ENCODE assay signal across 23 cellular contexts in genomic region chr5:60387041-60387440, GRCh38.
A peak's percentile ranks its signal among the peaks of the same experiment; 100 is the strongest.
DNase-seq lines count a peak whose midpoint lies in the region; TF ChIP-seq lines count a peak whose summit lies in the region.
"Had no signal": no experiment of that assay in that cellular context is flagged by ENCODE, and none has a peak within 500 bp of the region (broad histone marks: within the 10 kb centered on the region; RNA-seq: fewer than 3 reads in every experiment).

No MANE protein-coding gene starts in this region.

- H3K4me1 Mint-ChIP-seq in brain: peaks cover 25% of the 10 kb centered on the region

- no peaks in the 10 kb centered on the region for H3K36me3 Mint-ChIP-seq in brain
- H3K36me3 Mint-ChIP-seq: CD14-positive monocyte had no signal

- H3K4me3 Mint-ChIP-seq in brain: no peak overlapping the region
- H3K4me3 Mint-ChIP-seq: CD14-positive monocyte had no signal

- H3K4me3 ChIP-seq in muscle layer of duodenum (ENCODE audit: low read depth in 1 of 2, low read length in 2 of 2): no peak overlapping the region
- H3K4me3 ChIP-seq in transverse colon: no peak overlapping the region
- H3K4me3 ChIP-seq in dorsolateral prefrontal cortex: no peak overlapping the region
- H3K4me3 ChIP-seq: GM12878, K562, MG63, PC-9 had no signal

- peaks cover 6% of the 10 kb centered on the region for H3K27me3 Mint-ChIP-seq in brain

- H3K36me3 ChIP-seq in muscle layer of duodenum (ENCODE audit: control insufficient read depth in 1 of 2, insufficient read depth in 2 of 2, low read length in 2 of 2): no peaks in the 10 kb centered on the region
- no peaks in the 10 kb centered on the region for H3K36me3 ChIP-seq in transverse colon
- H3K36me3 ChIP-seq: MG63 had no signal

- TF ChIP-seq POLR2A in transverse colon (IDR thresholded peaks at IDR 0.05): no peak

- no peaks in the 10 kb centered on the region for H3K9me3 Mint-ChIP-seq in brain
- H3K9me3 Mint-ChIP-seq: CD14-positive monocyte had no signal

- WGBS in transverse colon (ENCODE audit: low coverage in 1 of 2), 2 donors: 20 to 50% methylated on average over 1 to 2 of the region's 2 CpGs

- peak; percentile 92 for TF ChIP-seq EP300 in transverse colon (IDR thresholded peaks at IDR 0.05; ENCODE audit: low read depth)

- no peak for TF ChIP-seq CTCF in brain (conservative IDR thresholded peaks at IDR 0.05)
- TF ChIP-seq CTCF in transverse colon (IDR thresholded peaks at IDR 0.05): no peak
- TF ChIP-seq CTCF in dorsolateral prefrontal cortex (IDR thresholded peaks at IDR 0.05 in 54 of 56, conservative IDR thresholded peaks at IDR 0.05 in 2 of 56; ENCODE audit: low read depth in 1 of 56, partially characterized antibody in 56 of 56): no peak

- H3K4me1 ChIP-seq in muscle layer of duodenum (ENCODE audit: control insufficient read depth in 1 of 2, insufficient read depth in 2 of 2, low read length in 2 of 2) (peaks cover 0 to 10% of the 10 kb centered on the region in 2 donors), transverse colon (no peaks in the 10 kb centered on the region)

- intact Hi-C loops in transverse colon (cut with DNase I; ENCODE audit: low total_unique reads) (loop anchor here (10.0 kb wide), 1 partner anchor 572 kb away; no protein-coding TSS in a partner anchor), dorsolateral prefrontal cortex (cut with DNase I) (loop anchor here (5.0 to 10.0 kb wide), 2 partner anchors 572 to 575 kb away; no protein-coding TSS in a partner anchor)

- DNase-seq in DMS 273 (lab: John Stamatoyannopoulos, UW; ENCODE audit: unreplicated experiment) (peak; percentile 44), DMS 273 treated with DMSO at 0.1 percent for 48 hours (lab: John Stamatoyannopoulos, UW) (no peak), transverse colon (no peak), GF-D8 (lab: John Stamatoyannopoulos, UW) (no peak), islet precursor cell (no peak), dorsolateral prefrontal cortex (no peak)
- DNase-seq: 8988T, DMS79 treated with DMSO at 0.1 percent for 48 hours, MG63, NCI-H1048, NCI-H1417 treated with DMSO at 0.1 percent for 48 hours, NCI-H187, NCI-H510A treated with DMSO at 0.1 percent for 48 hours, NCI-H748 treated with DMSO at 0.1 percent for 48 hours, PC-9, SIG-M5 had no signal

- peak overlapping the region; percentile 48 for H3K27ac ChIP-seq in muscle layer of duodenum (ENCODE audit: low read length)
- H3K27ac ChIP-seq in transverse colon: peak overlapping the region in 3 of 4 donors; percentile 46 to 71 (median 62)
- H3K27ac ChIP-seq in dorsolateral prefrontal cortex: no peak overlapping the region
- H3K27ac ChIP-seq: PC-9, RWPE1 had no signal

- H3K9me3 ChIP-seq in muscle layer of duodenum (ENCODE audit: control insufficient read depth in 1 of 2, low read length in 2 of 2): no peaks in the 10 kb centered on the region
- H3K9me3 ChIP-seq in transverse colon: no peaks in the 10 kb centered on the region
- H3K9me3 ChIP-seq: MG63, SK-N-SH had no signal

- in situ Hi-C loops in transverse colon (cut with MboI; ENCODE audit: low pct_ligation_motif_present in 1 of 4, low pct_unique_long_range_greater_than_20kb in 1 of 4, low sequenced_read_pairs in 3 of 4): loop anchor here in 1 of 4 donors (25.0 kb wide), 1 partner anchor 575 kb away; no protein-coding TSS in a partner anchor

- H3K27me3 ChIP-seq in muscle layer of duodenum (ENCODE audit: low read depth, low read length) (no peaks in the 10 kb centered on the region), transverse colon (no peaks in the 10 kb centered on the region), dorsolateral prefrontal cortex (no peaks in the 10 kb centered on the region)
- H3K27me3 ChIP-seq: MG63 had no signal

- H3K27ac Mint-ChIP-seq in brain: peak overlapping the region in 4 of 5 experiments; percentile 9 to 91 (median 53)
- H3K27ac Mint-ChIP-seq: CD14-positive monocyte had no signal

Comparison
In these comparisons a context has a peak if more than half of its experiments do, and no peak if none do; other contexts are left out.
1. H3K27ac ChIP-seq: peak in muscle layer of duodenum (single experiment) and transverse colon (3 of 4); none in dorsolateral prefrontal cortex (0 of 59).